ENCODE assay signal across 20 cellular contexts in genomic region chr14:66311058-66311457, GRCh38.
"Had no signal": no experiment of that assay in that cellular context is flagged by ENCODE, and none has a peak within 500 bp of the region (broad histone marks: within the 10 kb centered on the region; RNA-seq: fewer than 3 reads in every experiment).

No MANE protein-coding gene starts in this region.

- H3K27me3 ChIP-seq: dorsolateral prefrontal cortex, esophagus muscularis mucosa, foreskin keratinocyte, gastroesophageal sphincter, hepatocyte, left lung had no signal

- H3K27ac ChIP-seq: coronary artery, esophagus muscularis mucosa, foreskin keratinocyte, gastroesophageal sphincter, hepatocyte, left lung, lower lobe of right lung had no signal

- H3K9me3 ChIP-seq: esophagus muscularis mucosa, gastroesophageal sphincter, lower lobe of right lung, mucosa of descending colon had no signal

- DNase-seq: dermis blood vessel endothelial cell; dorsolateral prefrontal cortex; effector CD4-positive, alpha-beta T cell; effector memory CD4-positive, alpha-beta T cell; immature natural killer cell; islet precursor cell; kidney; kidney glomerular epithelial cell; left lung; lower lobe of right lung; mesenchymal stem cell; mucosa of descending colon had no signal

- H3K4me1 ChIP-seq: foreskin keratinocyte, gastroesophageal sphincter, left lung, lower lobe of right lung had no signal

- FAIRE-seq: colon, endothelial cell of umbilical vein, frontal cortex, kidney had no signal

- ATAC-seq: foreskin keratinocyte, gastroesophageal sphincter, left lung, lower lobe of right lung, mucosa of descending colon had no signal

- H3K4me3 ChIP-seq: coronary artery, dorsolateral prefrontal cortex, esophagus muscularis mucosa, gastroesophageal sphincter, hepatocyte, left lung, lower lobe of right lung, mucosa of descending colon had no signal

- H3K36me3 ChIP-seq: esophagus muscularis mucosa, gastroesophageal sphincter, left lung, lower lobe of right lung had no signal
